8 cellular contexts compared by ENCODE assay signal in genomic region chr9:92963831-92964606, GRCh38. TPM values are rescaled to one million over a fixed set of nuclear protein-coding genes. Genes with fewer than 3 reads are reported as not detected.
A peak's percentile ranks its signal among the peaks of the same experiment; 100 is the strongest.
DNase-seq lines count a peak whose midpoint lies in the region; ATAC-seq and TF ChIP-seq lines count a peak whose summit lies in the region.

No MANE protein-coding gene starts in this region.

- H3K23ac ChIP-seq in mesendoderm (ENCODE audit: low read length), result no peak overlapping the region

- peaks cover 5 to 17% of the 10 kb centered on the region in 2 donors for H3K9me3 Mint-ChIP-seq in stimulated activated naive CD8-positive, alpha-beta T cell treated with anti-CD3 and anti-CD28 coated beads, Interleukin-15, amount 100 ng/mL, for 72 hours
- no peaks in the 10 kb centered on the region for H3K9me3 Mint-ChIP-seq in Calu3 (ENCODE audit: low read depth, unreplicated experiment)

- H3K4me3 Mint-ChIP-seq in stimulated activated naive CD8-positive, alpha-beta T cell treated with anti-CD3 and anti-CD28 coated beads, Interleukin-15, amount 100 ng/mL, for 72 hours, result peak overlapping the region; percentile 91 to 96
- no peak overlapping the region for H3K4me3 Mint-ChIP-seq in Calu3 (ENCODE audit: low read depth, unreplicated experiment)

- CTCF ChIA-PET in OCI-LY7 (lab: Charles Lee; ENCODE audit: unreplicated experiment) (interaction anchor here (1.1 kb wide), 1 partner anchor 97 kb away, joined by 3 read pairs; no protein-coding TSS in a partner anchor), Calu3 (lab: Charles Lee) (interaction anchor here (1.5 kb wide), 1 partner anchor 10 kb away, joined by 9 read pairs; no protein-coding TSS in a partner anchor)

- no peak overlapping the region for H3K9ac ChIP-seq in mesendoderm (ENCODE audit: low read length)

- H3K27me3 Mint-ChIP-seq in stimulated activated naive CD8-positive, alpha-beta T cell treated with anti-CD3 and anti-CD28 coated beads, Interleukin-15, amount 100 ng/mL, for 72 hours, result no peaks in the 10 kb centered on the region
- no peaks in the 10 kb centered on the region for H3K27me3 Mint-ChIP-seq in Calu3 (ENCODE audit: unreplicated experiment)

- BruUV-seq in OCI-LY7 (replicated peaks; lab: Mats Ljungman, UMichigan), result no TSS peak
- no TSS peak for BruUV-seq in Calu3 (replicated peaks; lab: Mats Ljungman, UMichigan)

- POLR2A ChIA-PET in OCI-LY7 (lab: Charles Lee), result interaction anchor here (0.6 to 1.1 kb wide), 4 partner anchors 9 to 424 kb away, joined by 3 to 4 read pairs (median 3); no protein-coding TSS in a partner anchor

- H3K4me3 ChIP-seq in OCI-LY7 (ENCODE audit: low read depth, low read length, poor library complexity, severe bottlenecking), result peak overlapping the region; percentile 72
- no peak overlapping the region for H3K4me3 ChIP-seq in mesendoderm (ENCODE audit: low read length)

- no peak overlapping the region for H2BK15ac ChIP-seq in mesendoderm (replicated peaks; ENCODE audit: low read depth)

- H3K27me3 ChIP-seq in mesendoderm (ENCODE audit: insufficient read depth, low read length, poor library complexity), result no peaks in the 10 kb centered on the region

- intact Hi-C loops in OCI-LY7 (cut with micrococcal nuclease; ENCODE audit: unreplicated experiment), result loop anchor here (1.0 to 5.0 kb wide), 2 partner anchors 94 to 242 kb away; partner anchors contain the start of gene SUSD3
- intact Hi-C loops in Calu3 (cut with micrococcal nuclease; ENCODE audit: unreplicated experiment), result no loop called here

- no peak overlapping the region for H2BK120ac ChIP-seq in mesendoderm (ENCODE audit: low read depth, low read length)

- no CpG with 5 or more reads among the region's 16 CpGs for whole genome bisulfite sequencing in mesendoderm (ENCODE audit: extremely low coverage, insufficient coverage, low lambda C conversion rate)

- DNase-seq in OCI-LY7 (ENCODE audit: low spot score), result peak; percentile 93
- DNase-seq in activated effector memory CD4-positive, alpha-beta T cell treated with anti-CD3 and anti-CD28 coated beads, Interleukin-2, amount 50 U/mL, for 16 hours, result peak; percentile 87
- DNase-seq in mesendoderm, result no peak
- peak; percentile 76 to 84 for DNase-seq in stimulated activated naive CD8-positive, alpha-beta T cell treated with anti-CD3 and anti-CD28 coated beads, Interleukin-15, amount 100 ng/mL, for 72 hours
- no peak for DNase-seq in cerebellar nuclear complex (lab: John Stamatoyannopoulos, UW)
- DNase-seq in Calu3, result no peak

- H2AK5ac ChIP-seq in mesendoderm (ENCODE audit: low read length), result no peak overlapping the region

- H3K36me3 ChIP-seq in OCI-LY7 (ENCODE audit: insufficient read depth, low read length) (peaks cover 4% of the 10 kb centered on the region; the same call in 1 of the 2 replicates), mesendoderm (ENCODE audit: control insufficient read depth, insufficient read depth, low read length) (no peaks in the 10 kb centered on the region)

- H3K9me2 ChIP-seq in OCI-LY7 (ENCODE audit: insufficient read depth, low read length), result no peaks in the 10 kb centered on the region

- peaks cover 66% of the 10 kb centered on the region for H3K4me1 Mint-ChIP-seq in stimulated activated naive CD8-positive, alpha-beta T cell treated with anti-CD3 and anti-CD28 coated beads, Interleukin-15, amount 100 ng/mL, for 72 hours
- H3K4me1 Mint-ChIP-seq in Calu3 (ENCODE audit: low read depth, unreplicated experiment), result no peaks in the 10 kb centered on the region

- H3K4me1 ChIP-seq in OCI-LY7 (ENCODE audit: insufficient read depth, low read length, poor library complexity, severe bottlenecking) (peaks cover 38% of the 10 kb centered on the region), mesendoderm (ENCODE audit: control insufficient read depth, low read depth, low read length) (no peaks in the 10 kb centered on the region)

- no peak for TF ChIP-seq CTCF in OCI-LY7 (conservative IDR thresholded peaks at IDR 0.05; ENCODE audit: low read length)
- TF ChIP-seq CTCF in Calu3 (IDR thresholded peaks at IDR 0.05; ENCODE audit: unreplicated experiment), result no peak

- no peak overlapping the region for H2BK5ac ChIP-seq in mesendoderm (ENCODE audit: low read length)

- no peak overlapping the region for H4K8ac ChIP-seq in mesendoderm (ENCODE audit: low read depth, low read length)

- H3K27ac ChIP-seq in OCI-LY7 (ENCODE audit: low read depth, low read length, poor library complexity, severe bottlenecking) (peak overlapping the region; percentile 69), mesendoderm (ENCODE audit: low read depth, low read length) (no peak overlapping the region)

- no peaks in the 10 kb centered on the region for H4K20me1 ChIP-seq in OCI-LY7 (ENCODE audit: insufficient read depth, low read length)

- no peaks in the 10 kb centered on the region for H3K79me1 ChIP-seq in mesendoderm (ENCODE audit: low read length)

- peak overlapping the region; percentile 56 for H3K56ac ChIP-seq in mesendoderm (ENCODE audit: low read length)

- H3K9me3 ChIP-seq in OCI-LY7 (ENCODE audit: low read length), result peaks cover 6% of the 10 kb centered on the region; the same call in 1 of the 2 replicates

- TF ChIP-seq POLR2A in GM18505 (IDR thresholded peaks at IDR 0.05; ENCODE audit: borderline replicate concordance, extremely low read depth, insufficient read depth, insufficient read length), result peak; percentile 68

- ATAC-seq in GM18505 (IDR thresholded peaks at IDR 0.05; ENCODE audit: unreplicated experiment) (peak; percentile 69), HG02840 (IDR thresholded peaks at IDR 0.05; ENCODE audit: low FRiP score, unreplicated experiment) (peak; percentile 77)
- peak; percentile 65 for ATAC-seq in stimulated activated naive CD8-positive, alpha-beta T cell treated with anti-CD3 and anti-CD28 coated beads, Interleukin-15, amount 100 ng/mL, for 72 hours

- H3K79me2 ChIP-seq in OCI-LY7 (ENCODE audit: insufficient read depth, low read depth, low read length) (peaks cover 15% of the 10 kb centered on the region; the same call in 1 of the 2 replicates), mesendoderm (ENCODE audit: control insufficient read depth, insufficient read depth, low read length) (no peaks in the 10 kb centered on the region)

- H3K4me2 ChIP-seq in OCI-LY7 (ENCODE audit: low read length) (peak overlapping the region; percentile 93), mesendoderm (ENCODE audit: low read length) (no peak overlapping the region)

- H3K4ac ChIP-seq in mesendoderm (ENCODE audit: low read depth, low read length), result no peak overlapping the region

- H4K5ac ChIP-seq in mesendoderm (ENCODE audit: low read length), result no peak overlapping the region

- peak overlapping the region; percentile 76 for H2AFZ ChIP-seq in OCI-LY7 (ENCODE audit: low read length)

- no peaks in the 10 kb centered on the region for H3K36me3 Mint-ChIP-seq in Calu3 (ENCODE audit: insufficient read depth, unreplicated experiment)

- H3K18ac ChIP-seq in mesendoderm (ENCODE audit: low read length), result no peak overlapping the region

- peak overlapping the region; percentile 98 for H3K27ac Mint-ChIP-seq in stimulated activated naive CD8-positive, alpha-beta T cell treated with anti-CD3 and anti-CD28 coated beads, Interleukin-15, amount 100 ng/mL, for 72 hours
- H3K27ac Mint-ChIP-seq in Calu3 (ENCODE audit: unreplicated experiment), result no peak overlapping the region

RNA-seq across cellular contexts. Expression of gene FGD3, which starts 16.7 kb away (rescaled TPM):
- total RNA-seq in OCI-LY7 (2014; rRNA removed; shearing (Covaris generic)), result 20.6 and 22.1 TPM in 2 replicates
- total RNA-seq in OCI-LY7 (2022) (22.9 and 28.1 TPM in 2 replicates), Calu3 (2022) (3.1 and 4.5 TPM in 2 replicates)
- 0.29 TPM for polyA plus RNA-seq in mesendoderm (2013, experiment 1 of 2)
- 0.34 TPM for polyA plus RNA-seq in mesendoderm (2013, experiment 2 of 2)

Comparison
In these comparisons a context has a peak if more than half of its experiments do, and no peak if none do; other contexts are left out.
1. DNase-seq: peak in OCI-LY7 (single experiment), activated effector memory CD4-positive, alpha-beta T cell treated with anti-CD3 and anti-CD28 coated beads, Interleukin-2, amount 50 U/mL, for 16 hours (single experiment) and stimulated activated naive CD8-positive, alpha-beta T cell treated with anti-CD3 and anti-CD28 coated beads, Interleukin-15, amount 100 ng/mL, for 72 hours (2 of 2); none in mesendoderm (single experiment), cerebellar nuclear complex (0 of 2) and Calu3 (single experiment).
2. Peak in every context shown above with its lines, with median percentiles within 50 percentile points of each other: ATAC-seq.